Comparison of ENCODE assay signal across 2 cellular contexts in the genomic region with DNA sequence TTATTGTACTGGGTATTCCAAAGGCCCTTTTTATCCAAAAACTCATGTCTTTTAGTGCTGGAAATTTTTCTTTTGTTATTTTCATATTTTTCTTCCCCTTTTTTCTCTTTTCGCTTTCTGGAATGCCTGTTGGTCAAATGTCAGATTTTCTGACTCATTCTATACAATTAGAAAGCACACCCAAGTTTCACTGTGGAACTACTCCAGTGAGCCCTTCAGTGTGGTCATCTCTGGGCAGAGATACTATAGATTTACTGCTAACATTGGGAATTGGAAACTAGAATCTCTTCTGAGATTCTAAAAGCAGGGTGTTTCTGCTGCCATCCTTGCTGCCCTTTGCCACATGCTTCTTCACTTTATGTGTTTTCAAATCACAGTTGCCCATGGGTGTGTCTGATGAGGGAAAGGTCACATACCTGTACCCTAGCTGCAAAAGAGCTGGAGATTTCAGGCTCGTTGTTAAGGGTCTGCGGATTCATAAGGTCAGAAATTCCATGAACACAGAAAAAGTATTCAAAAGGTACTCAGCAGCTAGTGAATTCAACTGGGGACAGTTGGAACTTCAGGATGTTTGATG.
TF ChIP-seq lines count a peak whose summit lies in the region.

No MANE protein-coding gene starts in this region.

TF ChIP-seq in A549, 52 proteins besides CTCF, POLR2A, EP300 and RAD21 (continued from another document):
- TF ChIP-seq, protein P1, sequence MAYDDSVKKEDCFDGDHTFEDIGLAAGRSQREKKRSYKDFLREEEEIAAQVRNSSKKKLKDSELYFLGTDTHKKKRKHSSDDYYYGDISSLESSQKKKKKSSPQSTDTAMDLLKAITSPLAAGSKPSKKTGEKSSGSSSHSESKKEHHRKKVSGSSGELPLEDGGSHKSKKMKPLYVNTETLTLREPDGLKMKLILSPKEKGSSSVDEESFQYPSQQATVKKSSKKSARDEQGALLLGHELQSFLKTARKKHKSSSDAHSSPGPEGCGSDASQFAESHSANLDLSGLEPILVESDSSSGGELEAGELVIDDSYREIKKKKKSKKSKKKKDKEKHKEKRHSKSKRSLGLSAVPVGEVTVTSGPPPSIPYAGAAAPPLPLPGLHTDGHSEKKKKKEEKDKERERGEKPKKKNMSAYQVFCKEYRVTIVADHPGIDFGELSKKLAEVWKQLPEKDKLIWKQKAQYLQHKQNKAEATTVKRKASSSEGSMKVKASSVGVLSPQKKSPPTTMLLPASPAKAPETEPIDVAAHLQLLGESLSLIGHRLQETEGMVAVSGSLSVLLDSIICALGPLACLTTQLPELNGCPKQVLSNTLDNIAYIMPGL (CRISPR knock-in tag; IDR thresholded peaks at IDR 0.05; ENCODE audit: borderline replicate concordance) = no peak
- no peak for TF ChIP-seq RCOR1 (IDR thresholded peaks at IDR 0.05; ENCODE audit: low read depth, low read length)

TF ChIP-seq in HCT116, 20 proteins besides CTCF, POLR2A, EP300 and RAD21 (continued from another document):
- TF ChIP-seq, protein P2, sequence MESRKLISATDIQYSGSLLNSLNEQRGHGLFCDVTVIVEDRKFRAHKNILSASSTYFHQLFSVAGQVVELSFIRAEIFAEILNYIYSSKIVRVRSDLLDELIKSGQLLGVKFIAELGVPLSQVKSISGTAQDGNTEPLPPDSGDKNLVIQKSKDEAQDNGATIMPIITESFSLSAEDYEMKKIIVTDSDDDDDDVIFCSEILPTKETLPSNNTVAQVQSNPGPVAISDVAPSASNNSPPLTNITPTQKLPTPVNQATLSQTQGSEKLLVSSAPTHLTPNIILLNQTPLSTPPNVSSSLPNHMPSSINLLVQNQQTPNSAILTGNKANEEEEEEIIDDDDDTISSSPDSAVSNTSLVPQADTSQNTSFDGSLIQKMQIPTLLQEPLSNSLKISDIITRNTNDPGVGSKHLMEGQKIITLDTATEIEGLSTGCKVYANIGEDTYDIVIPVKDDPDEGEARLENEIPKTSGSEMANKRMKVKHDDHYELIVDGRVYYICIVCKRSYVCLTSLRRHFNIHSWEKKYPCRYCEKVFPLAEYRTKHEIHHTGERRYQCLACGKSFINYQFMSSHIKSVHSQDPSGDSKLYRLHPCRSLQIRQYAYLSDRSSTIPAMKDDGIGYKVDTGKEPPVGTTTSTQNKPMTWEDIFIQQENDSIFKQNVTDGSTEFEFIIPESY (IDR thresholded peaks at IDR 0.05; ENCODE audit: extremely low read depth, insufficient replicate concordance, low read length) = no peak
- no peak for TF ChIP-seq POLR2AphosphoS5 (IDR thresholded peaks at IDR 0.05; ENCODE audit: low read depth, low read length)
- TF ChIP-seq, protein P3, sequence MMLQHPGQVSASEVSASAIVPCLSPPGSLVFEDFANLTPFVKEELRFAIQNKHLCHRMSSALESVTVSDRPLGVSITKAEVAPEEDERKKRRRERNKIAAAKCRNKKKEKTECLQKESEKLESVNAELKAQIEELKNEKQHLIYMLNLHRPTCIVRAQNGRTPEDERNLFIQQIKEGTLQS (IDR thresholded peaks at IDR 0.05) = no peak
- no peak for TF ChIP-seq SRF (IDR thresholded peaks at IDR 0.05; ENCODE audit: low read depth)
- no peak for TF ChIP-seq EZH2phosphoT487 (IDR thresholded peaks at IDR 0.05; ENCODE audit: borderline replicate concordance)
- TF ChIP-seq ELF1 (IDR thresholded peaks at IDR 0.05; ENCODE audit: borderline replicate concordance, low read depth) = no peak
- TF ChIP-seq ZFX (IDR thresholded peaks at IDR 0.05) = no peak
- no peak for TF ChIP-seq SP1 (IDR thresholded peaks at IDR 0.05; ENCODE audit: low read depth)
- no peak for TF ChIP-seq EZH2 (IDR thresholded peaks at IDR 0.05)
- TF ChIP-seq TCF7L2 (IDR thresholded peaks at IDR 0.05; ENCODE audit: borderline replicate concordance, extremely low read depth, insufficient read depth, insufficient read length) = no peak
- no peak for TF ChIP-seq ZNF274 (IDR thresholded peaks at IDR 0.05; ENCODE audit: low read depth, low read length)
TF ChIP-seq in HCT116: peak in this region for 0.
